19 cellular contexts compared by ENCODE assay signal in genomic region chr11:94648789-94649188, GRCh38.
DNase-seq lines count a peak whose midpoint lies in the region; ATAC-seq, FAIRE-seq and TF ChIP-seq lines count a peak whose summit lies in the region.
"Had no signal": no experiment of that assay in that cellular context is flagged by ENCODE, and none has a peak within 500 bp of the region (broad histone marks: within the 10 kb centered on the region; RNA-seq: fewer than 3 reads in every experiment).

No MANE protein-coding gene starts in this region.

- TF ChIP-seq CTCF in HEK293 (tag by site-specific recombination; IDR thresholded peaks at IDR 0.05): no peak
- TF ChIP-seq CTCF in WTC11 (IDR thresholded peaks at IDR 0.05): no peak
- TF ChIP-seq CTCF in pancreas (IDR thresholded peaks at IDR 0.05): no peak
- no peak for TF ChIP-seq CTCF in natural killer cell (IDR thresholded peaks at IDR 0.05)
- TF ChIP-seq CTCF in HFFc6 (IDR thresholded peaks at IDR 0.05): no peak

- H3K27me3 ChIP-seq in mesenchymal stem cell (ENCODE audit: control insufficient read depth in 1 of 2, insufficient read depth in 1 of 2, low read length in 2 of 2) (no peaks in the 10 kb centered on the region), pancreas (no peaks in the 10 kb centered on the region)
- H3K27me3 ChIP-seq: BLaER1 had no signal

- H2BK5ac ChIP-seq in mesenchymal stem cell (ENCODE audit: low read depth, low read length, poor library complexity, severe bottlenecking): no peak overlapping the region

- ATAC-seq in WTC11 (no peak), pancreas (no peak), natural killer cell (no peak), HG03378 (IDR thresholded peaks at IDR 0.05; ENCODE audit: unreplicated experiment) (no peak)
- ATAC-seq: GM12878 had no signal

- H3K79me1 ChIP-seq in mesenchymal stem cell (replicated peaks; ENCODE audit: low read length, poor library complexity, severe bottlenecking): no peaks in the 10 kb centered on the region

- peaks cover 89% of the 10 kb centered on the region for H3K4me1 Mint-ChIP-seq in WTC11
- no peaks in the 10 kb centered on the region for H3K4me1 Mint-ChIP-seq in natural killer cell
- H3K4me1 Mint-ChIP-seq in HFFc6 (ENCODE audit: low read depth): peaks cover 19% of the 10 kb centered on the region
- H3K4me1 Mint-ChIP-seq: CD4-positive, CD25-positive, alpha-beta regulatory T cell had no signal

- H3K4me2 ChIP-seq in mesenchymal stem cell (ENCODE audit: low read length, poor library complexity, severe bottlenecking): no peak overlapping the region
- H3K4me2 ChIP-seq: BLaER1 had no signal

- H3K27ac Mint-ChIP-seq in WTC11: peak overlapping the region; percentile 91
- no peak overlapping the region for H3K27ac Mint-ChIP-seq in natural killer cell
- no peak overlapping the region for H3K27ac Mint-ChIP-seq in HFFc6
- H3K27ac Mint-ChIP-seq: CD4-positive, CD25-positive, alpha-beta regulatory T cell; IgD-negative memory B cell had no signal

- H3K9me3 ChIP-seq in HEK293 (ENCODE audit: control insufficient read depth, insufficient read depth, low read depth, low read length): no peaks in the 10 kb centered on the region
- no peaks in the 10 kb centered on the region for H3K9me3 ChIP-seq in mesenchymal stem cell (ENCODE audit: control insufficient read depth, low read length)
- H3K9me3 ChIP-seq in pancreas: no peaks in the 10 kb centered on the region
- H3K9me3 ChIP-seq: BLaER1 had no signal

- no peak overlapping the region for H2BK15ac ChIP-seq in mesenchymal stem cell (ENCODE audit: low read depth, poor library complexity, severe bottlenecking)

- no peak overlapping the region for H2AFZ ChIP-seq in mesenchymal stem cell (ENCODE audit: low read depth, low read length)
- H2AFZ ChIP-seq: GM23248 had no signal

- no peak overlapping the region for H3K4me3 ChIP-seq in HEK293 (ENCODE audit: low read depth, low read length)
- H3K4me3 ChIP-seq in mesenchymal stem cell (ENCODE audit: insufficient read depth in 1 of 2, low read depth in 1 of 2, low read length in 2 of 2): no peak overlapping the region
- H3K4me3 ChIP-seq in pancreas: no peak overlapping the region
- H3K4me3 ChIP-seq: BLaER1, GM12878, GM23248 had no signal

- H3K36me3 ChIP-seq in HEK293 (ENCODE audit: control insufficient read depth in 2 of 2, insufficient read depth in 1 of 2, low read length in 2 of 2): no peaks in the 10 kb centered on the region
- H3K36me3 ChIP-seq in mesenchymal stem cell (ENCODE audit: control insufficient read depth in 1 of 2, insufficient read depth in 2 of 2, low read depth in 1 of 2, low read length in 2 of 2): no peaks in the 10 kb centered on the region
- H3K36me3 ChIP-seq in pancreas: no peaks in the 10 kb centered on the region
- H3K36me3 ChIP-seq: BLaER1 had no signal

- H3K27ac ChIP-seq in HEK293 (ENCODE audit: extremely low read depth, low read depth, low read length) (no peak overlapping the region), mesenchymal stem cell (ENCODE audit: low read length, poor library complexity, severe bottlenecking) (no peak overlapping the region), pancreas (no peak overlapping the region)
- H3K27ac ChIP-seq: BLaER1, GM23248, HL-60 had no signal

- no peak overlapping the region for H3K9ac ChIP-seq in mesenchymal stem cell (ENCODE audit: low read length)
- H3K9ac ChIP-seq: BLaER1, GM23248 had no signal

- POLR2A ChIA-PET in HEK293 (lab: Yijun Ruan, JAX): no interaction called here
- POLR2A ChIA-PET in WTC11 (lab: Charles Lee): interaction anchor here (0.6 to 2.0 kb wide), 3 partner anchors 8 to 798 kb away, joined by 4 to 12 read pairs (median 5); no protein-coding TSS in a partner anchor

- H2AK5ac ChIP-seq in mesenchymal stem cell (ENCODE audit: low read length, severe bottlenecking): no peak overlapping the region

- WGBS in mesenchymal stem cell: 87% methylated on average over 2 of the region's 2 CpGs
- WGBS in pancreas, 2 donors: 70 to 75% methylated on average over 2 of the region's 2 CpGs

- intact Hi-C loops in pancreas (cut with DNase I) (no loop called here), natural killer cell (cut with micrococcal nuclease) (no loop called here)

- no peak for FAIRE-seq in pancreas (lab: Jason Lieb, UNC)
- FAIRE-seq: GM12878, GM18507 had no signal

- H3K14ac ChIP-seq in mesenchymal stem cell (ENCODE audit: low read length in 2 of 2): no peak overlapping the region

- H3K4me1 ChIP-seq in HEK293 (ENCODE audit: control insufficient read depth, insufficient read depth, low read length): no peaks in the 10 kb centered on the region
- H3K4me1 ChIP-seq in mesenchymal stem cell (ENCODE audit: control insufficient read depth, insufficient read depth, low read depth, low read length): no peaks in the 10 kb centered on the region
- H3K4me1 ChIP-seq in pancreas: no peaks in the 10 kb centered on the region
- H3K4me1 ChIP-seq: BLaER1 had no signal

- DNase-seq in WTC11 (ENCODE audit: low spot score) (no peak), mesenchymal stem cell (no peak), pancreas (no peak), natural killer cell (no peak), HFFc6 (no peak)
- DNase-seq: AML-193; Calu3; CD4-positive, CD25-positive, alpha-beta regulatory T cell; DMS 273 treated with DMSO at 0.1 percent for 48 hours; GM23248; H7; KG1 had no signal

- no peak overlapping the region for H2BK120ac ChIP-seq in mesenchymal stem cell (ENCODE audit: low read depth, low read length)

- H3K23ac ChIP-seq in mesenchymal stem cell (ENCODE audit: low read length in 2 of 2): no peak overlapping the region

- H3K18ac ChIP-seq in mesenchymal stem cell (ENCODE audit: low read depth in 1 of 2, low read length in 2 of 2): no peak overlapping the region

- CTCF ChIA-PET in HEK293 (lab: Yijun Ruan, JAX) (interaction anchor here (0.6 to 1.7 kb wide), 5 partner anchors 12 to 1722 kb away, joined by 3 to 4 read pairs (median 3); no protein-coding TSS in a partner anchor), WTC11 (lab: Charles Lee) (interaction anchor here (1.0 to 1.9 kb wide), 3 partner anchors 26 to 119 kb away, joined by 3 to 9 read pairs (median 3); no protein-coding TSS in a partner anchor)

- H3K27me3 Mint-ChIP-seq in WTC11 (ENCODE audit: low read depth) (no peaks in the 10 kb centered on the region), natural killer cell (ENCODE audit: low read depth in 2 of 2) (peaks cover 0 to 8% of the 10 kb centered on the region in 2 donors), HFFc6 (ENCODE audit: insufficient read depth) (peaks cover 4% of the 10 kb centered on the region)
- H3K27me3 Mint-ChIP-seq: IgD-negative memory B cell had no signal

- H2BK12ac ChIP-seq in mesenchymal stem cell (ENCODE audit: low read length in 2 of 2): no peak overlapping the region

- H3K9me3 Mint-ChIP-seq in WTC11 (no peaks in the 10 kb centered on the region), natural killer cell (no peaks in the 10 kb centered on the region), HFFc6 (no peaks in the 10 kb centered on the region)
- H3K9me3 Mint-ChIP-seq: CD4-positive, CD25-positive, alpha-beta regulatory T cell; IgD-negative memory B cell had no signal

- no peak overlapping the region for H4K91ac ChIP-seq in mesenchymal stem cell (ENCODE audit: low read length)

- H4K8ac ChIP-seq in mesenchymal stem cell (ENCODE audit: low read length): peak overlapping the region; percentile 24

- no peak overlapping the region for H3K4ac ChIP-seq in mesenchymal stem cell (ENCODE audit: low read depth in 1 of 2, low read length in 2 of 2)

- H3K4me3 Mint-ChIP-seq in WTC11: peak overlapping the region; percentile 82
- H3K4me3 Mint-ChIP-seq in natural killer cell: no peak overlapping the region
- no peak overlapping the region for H3K4me3 Mint-ChIP-seq in HFFc6
- H3K4me3 Mint-ChIP-seq: CD4-positive, CD25-positive, alpha-beta regulatory T cell; IgD-negative memory B cell had no signal

- H3K36me3 Mint-ChIP-seq in WTC11: peaks cover 84% of the 10 kb centered on the region
- H3K36me3 Mint-ChIP-seq in natural killer cell: no peaks in the 10 kb centered on the region
- H3K36me3 Mint-ChIP-seq in HFFc6 (ENCODE audit: low read depth): no peaks in the 10 kb centered on the region
- H3K36me3 Mint-ChIP-seq: CD4-positive, CD25-positive, alpha-beta regulatory T cell; IgD-negative memory B cell had no signal

TF ChIP-seq in HEK293, 187 proteins besides CTCF, POLR2A, EP300 and RAD21:
- peak; percentile 81 for TF ChIP-seq SCRT2 (tag by site-specific recombination; IDR thresholded peaks at IDR 0.05)
- no peak for TF ChIP-seq ZSCAN23 (tag by site-specific recombination; IDR thresholded peaks at IDR 0.05)
- TF ChIP-seq SCRT1 (tag by site-specific recombination; IDR thresholded peaks at IDR 0.05; ENCODE audit: borderline replicate concordance): peak; percentile 64

TF ChIP-seq in WTC11, 78 proteins besides CTCF, POLR2A, EP300 and RAD21 (continues in another document):
- TF ChIP-seq PRDM15 (CRISPR knock-in tag; IDR thresholded peaks at IDR 0.05) (no peak), ZNF317 (CRISPR knock-in tag; IDR thresholded peaks at IDR 0.05; ENCODE audit: borderline replicate concordance, low read depth) (no peak), NR1H2 (CRISPR knock-in tag; IDR thresholded peaks at IDR 0.05) (no peak), MYBL2 (CRISPR knock-in tag; IDR thresholded peaks at IDR 0.05) (no peak)
